13 cellular contexts compared by ENCODE assay signal in the genomic region with DNA sequence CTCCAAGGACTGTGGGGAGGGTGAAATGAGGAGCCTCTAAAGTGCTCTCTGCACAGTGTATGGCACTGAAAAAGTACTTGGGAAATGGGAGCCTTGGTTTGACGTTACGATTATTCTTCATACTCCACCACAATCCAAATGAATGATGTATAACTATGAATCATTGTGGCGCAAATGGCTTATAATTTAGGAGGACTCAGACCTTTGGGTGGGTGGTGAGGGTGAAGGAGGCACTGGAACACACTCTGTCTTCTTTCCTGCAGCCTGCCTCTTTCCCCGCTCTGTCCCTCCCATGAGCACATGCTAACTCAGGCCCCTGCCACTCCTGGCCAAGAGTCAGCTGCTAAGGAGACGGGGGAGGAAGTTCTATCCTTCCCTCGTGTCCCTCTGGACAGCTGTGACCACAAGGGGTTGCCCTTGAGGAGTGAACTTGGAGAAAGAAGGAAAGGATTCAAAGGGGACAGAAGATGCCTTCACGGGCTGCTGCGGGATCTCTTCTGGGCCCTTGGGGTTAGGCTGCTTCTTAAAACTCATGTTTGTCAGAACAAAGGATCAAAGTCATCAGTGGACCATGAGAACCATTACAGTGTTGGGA. TPM values are rescaled to one million over a fixed set of nuclear protein-coding genes. Genes with fewer than 3 reads are reported as not detected.
DNase-seq lines count a peak whose midpoint lies in the region; ATAC-seq, FAIRE-seq and TF ChIP-seq lines count a peak whose summit lies in the region.
"Had no signal": no experiment of that assay in that cellular context is flagged by ENCODE, and none has a peak within 500 bp of the region (broad histone marks: within the 10 kb centered on the region; RNA-seq: fewer than 3 reads in every experiment).

No MANE protein-coding gene starts in this region.

- H3K9me3 Mint-ChIP-seq in CD8-positive, alpha-beta memory T cell, result peaks cover 0 to 2% (median 0%) of the 10 kb centered on the region in 5 donors
- H3K9me3 Mint-ChIP-seq in HFFc6 (no peaks in the 10 kb centered on the region), astrocyte (ENCODE audit: unreplicated experiment) (peaks cover 1% of the 10 kb centered on the region)
- H3K9me3 Mint-ChIP-seq in naive thymus-derived CD4-positive, alpha-beta T cell, result peaks cover 0 to 6% (median 0%) of the 10 kb centered on the region in 11 donors
- H3K9me3 Mint-ChIP-seq: central memory CD8-positive, alpha-beta T cell had no signal

- no peaks in the 10 kb centered on the region for H3K27me3 Mint-ChIP-seq in CD8-positive, alpha-beta memory T cell
- H3K27me3 Mint-ChIP-seq in HFFc6 (ENCODE audit: insufficient read depth), result no peaks in the 10 kb centered on the region
- H3K27me3 Mint-ChIP-seq in astrocyte (ENCODE audit: low read depth, unreplicated experiment), result no peaks in the 10 kb centered on the region
- H3K27me3 Mint-ChIP-seq in naive thymus-derived CD4-positive, alpha-beta T cell, result no peaks in the 10 kb centered on the region
- H3K27me3 Mint-ChIP-seq: central memory CD8-positive, alpha-beta T cell had no signal

- no peak for ATAC-seq in naive thymus-derived CD4-positive, alpha-beta T cell

- H4K20me1 ChIP-seq in astrocyte (ENCODE audit: insufficient read depth, low read length), result no peaks in the 10 kb centered on the region

- H3K4me2 ChIP-seq in astrocyte (ENCODE audit: low read length), result no peak overlapping the region

- no peaks in the 10 kb centered on the region for H3K79me2 ChIP-seq in astrocyte (ENCODE audit: insufficient read depth, low read length)

- H3K27ac ChIP-seq in CD8-positive, alpha-beta memory T cell (ENCODE audit: low read depth, low read length), result no peak overlapping the region
- peak overlapping the region; percentile 12 for H3K27ac ChIP-seq in astrocyte (ENCODE audit: low read depth, low read length)
- no peak overlapping the region for H3K27ac ChIP-seq in naive thymus-derived CD4-positive, alpha-beta T cell (ENCODE audit: low read depth, low read length)
- H3K27ac ChIP-seq in coronary artery, result no peak overlapping the region
- H3K27ac ChIP-seq: tibial artery had no signal

- POLR2A ChIA-PET in CD8-positive, alpha-beta memory T cell (lab: Charles Lee), result no interaction called here
- POLR2A ChIA-PET in naive thymus-derived CD4-positive, alpha-beta T cell (lab: Charles Lee), result interaction anchor here (1.1 to 1.2 kb wide), 2 partner anchors 32 to 183 kb away, joined by 3 to 5 read pairs; no protein-coding TSS in a partner anchor

- H3K4me1 Mint-ChIP-seq in CD8-positive, alpha-beta memory T cell, result peaks cover 18 to 29% (median 21%) of the 10 kb centered on the region in 3 donors
- peaks cover 53% of the 10 kb centered on the region for H3K4me1 Mint-ChIP-seq in HFFc6 (ENCODE audit: low read depth)
- peaks cover 21% of the 10 kb centered on the region for H3K4me1 Mint-ChIP-seq in astrocyte (ENCODE audit: low read depth, unreplicated experiment)
- H3K4me1 Mint-ChIP-seq in naive thymus-derived CD4-positive, alpha-beta T cell, result peaks cover 10 to 37% (median 13%) of the 10 kb centered on the region in 7 donors

- H3K4me3 ChIP-seq in CD8-positive, alpha-beta memory T cell (ENCODE audit: low read length), result no peak overlapping the region
- H3K4me3 ChIP-seq in astrocyte (ENCODE audit: insufficient read depth, low read depth, low read length) (no peak overlapping the region), coronary artery (no peak overlapping the region)
- no peak overlapping the region for H3K4me3 ChIP-seq in naive thymus-derived CD4-positive, alpha-beta T cell (ENCODE audit: low read length)
- H3K4me3 ChIP-seq: lung, tibial artery had no signal

- CTCF ChIA-PET in CD8-positive, alpha-beta memory T cell (lab: Charles Lee), result interaction anchor here (2.1 to 2.3 kb wide), 2 partner anchors 180 to 241 kb away, joined by 9 to 11 read pairs; a partner anchor contains a TSS
- CTCF ChIA-PET in naive thymus-derived CD4-positive, alpha-beta T cell (lab: Charles Lee), result interaction anchor here (1.4 to 1.5 kb wide), 2 partner anchors 10 to 242 kb away, joined by 3 to 4 read pairs; no protein-coding TSS in a partner anchor

- intact Hi-C loops in naive thymus-derived CD4-positive, alpha-beta T cell (cut with micrococcal nuclease), result no loop called here

- H3K4me3 Mint-ChIP-seq in CD8-positive, alpha-beta memory T cell, result no peak overlapping the region
- no peak overlapping the region for H3K4me3 Mint-ChIP-seq in HFFc6
- no peak overlapping the region for H3K4me3 Mint-ChIP-seq in astrocyte (ENCODE audit: unreplicated experiment)
- H3K4me3 Mint-ChIP-seq in naive thymus-derived CD4-positive, alpha-beta T cell, result peak overlapping the region in 1 of 10 donors; percentile 19
- H3K4me3 Mint-ChIP-seq: central memory CD8-positive, alpha-beta T cell had no signal

- no peak for FAIRE-seq in astrocyte (lab: Jason Lieb, UNC)

- H3K36me3 ChIP-seq in CD8-positive, alpha-beta memory T cell (ENCODE audit: insufficient read depth, low read length), result peaks cover 23% of the 10 kb centered on the region
- peaks cover 47% of the 10 kb centered on the region for H3K36me3 ChIP-seq in astrocyte (ENCODE audit: insufficient read depth, low read length)
- peaks cover 9 to 72% (median 12%) of the 10 kb centered on the region in 3 experiments for H3K36me3 ChIP-seq in naive thymus-derived CD4-positive, alpha-beta T cell (ENCODE audit: control insufficient read depth in 2 of 3, insufficient read depth in 3 of 3, low read length in 3 of 3)

- DNase-seq in CD8-positive, alpha-beta memory T cell, result no peak
- DNase-seq in HFFc6 (no peak), astrocyte (ENCODE audit: low read depth) (peak; percentile 58), OCI-M2 (lab: John Stamatoyannopoulos, UW; ENCODE audit: unreplicated experiment) (no peak), coronary artery (ENCODE audit: low spot score) (no peak), dermis blood vessel endothelial cell (no peak), OCI-M1 (lab: John Stamatoyannopoulos, UW) (no peak)
- no peak for DNase-seq in naive thymus-derived CD4-positive, alpha-beta T cell
- DNase-seq: Karpas-422, NCI-H146, tibial artery had no signal

- H3K36me3 Mint-ChIP-seq in CD8-positive, alpha-beta memory T cell, result peaks cover 32 to 83% (median 38%) of the 10 kb centered on the region in 3 donors
- H3K36me3 Mint-ChIP-seq in HFFc6 (ENCODE audit: low read depth) (peaks cover 45% of the 10 kb centered on the region), astrocyte (ENCODE audit: low read depth, unreplicated experiment) (peaks cover 49% of the 10 kb centered on the region)
- H3K36me3 Mint-ChIP-seq in naive thymus-derived CD4-positive, alpha-beta T cell, result peaks cover 29 to 71% (median 53%) of the 10 kb centered on the region in 5 donors

- H3K9ac ChIP-seq in astrocyte (ENCODE audit: low read length), result no peak overlapping the region

- peak overlapping the region in 7 of 8 donors; percentile 12 to 88 (median 61) for H3K27ac Mint-ChIP-seq in CD8-positive, alpha-beta memory T cell
- H3K27ac Mint-ChIP-seq in HFFc6 (peak overlapping the region; percentile 70; the same call in 1 of the 2 replicates), astrocyte (ENCODE audit: unreplicated experiment) (peak overlapping the region; percentile 47)
- H3K27ac Mint-ChIP-seq in naive thymus-derived CD4-positive, alpha-beta T cell, result peak overlapping the region in 5 of 9 donors; percentile 8 to 75 (median 24)

- TF ChIP-seq CTCF in HFFc6 (IDR thresholded peaks at IDR 0.05), result no peak
- no peak for TF ChIP-seq CTCF in astrocyte (IDR thresholded peaks at IDR 0.05; ENCODE audit: insufficient read depth, low read depth, low read length)
- no peak for TF ChIP-seq CTCF in coronary artery (IDR thresholded peaks at IDR 0.05)

- H3K27me3 ChIP-seq in CD8-positive, alpha-beta memory T cell (ENCODE audit: insufficient read depth, low read length, poor library complexity, severe bottlenecking), result no peaks in the 10 kb centered on the region
- H3K27me3 ChIP-seq in astrocyte (ENCODE audit: insufficient read depth, low read length), result no peaks in the 10 kb centered on the region
- H3K27me3 ChIP-seq in naive thymus-derived CD4-positive, alpha-beta T cell (ENCODE audit: control insufficient read depth in 2 of 2, insufficient read depth in 2 of 2, low read length in 2 of 2), result no peaks in the 10 kb centered on the region
- H3K27me3 ChIP-seq: tibial artery had no signal

- peaks cover 18% of the 10 kb centered on the region for H3K4me1 ChIP-seq in CD8-positive, alpha-beta memory T cell (ENCODE audit: insufficient read depth, low read length)
- H3K4me1 ChIP-seq in astrocyte (ENCODE audit: insufficient read depth, low read length), result peaks cover 27% of the 10 kb centered on the region
- peaks cover 12 to 14% of the 10 kb centered on the region in 2 donors for H3K4me1 ChIP-seq in naive thymus-derived CD4-positive, alpha-beta T cell (ENCODE audit: control insufficient read depth in 2 of 2, insufficient read depth in 2 of 2, low read length in 2 of 2)

- H3K9me3 ChIP-seq in CD8-positive, alpha-beta memory T cell (ENCODE audit: low read length), result no peaks in the 10 kb centered on the region
- H3K9me3 ChIP-seq in astrocyte (ENCODE audit: insufficient read depth, low read depth, low read length), result no peaks in the 10 kb centered on the region
- H3K9me3 ChIP-seq in naive thymus-derived CD4-positive, alpha-beta T cell (ENCODE audit: control insufficient read depth in 2 of 3, low read length in 3 of 3), result no peaks in the 10 kb centered on the region
- H3K9me3 ChIP-seq: tibial artery had no signal

- no peak overlapping the region for H2AFZ ChIP-seq in astrocyte (ENCODE audit: low read depth, low read length)

RNA-seq across cellular contexts. Expression of a gene that starts 36.5 kb away (rescaled TPM):
- 10 to 100 TPM; 60.3 to 63.3 TPM for total RNA-seq in CD8-positive, alpha-beta memory T cell
- polyA plus RNA-seq in CD8-positive, alpha-beta memory T cell, result 4.8 TPM
- 10 to 100 TPM; 32.2 to 37.6 (median 34.8) TPM for total RNA-seq in HFFc6 (2021; fragmentation: NEBNext Ultra II Directional; extraction: Animal tissue kit (Norgen Biotek cat#: 25700))
- total RNA-seq in astrocyte, result 42.9 and 45.2 TPM in 2 replicates
- total RNA-seq in naive thymus-derived CD4-positive, alpha-beta T cell, result 10 to 100 TPM; 18.8 to 44.4 (median 21.7) TPM
- 1 to 10 TPM; 2.9 to 5.1 TPM for polyA plus RNA-seq in naive thymus-derived CD4-positive, alpha-beta T cell
- 13.6 and 26.2 TPM in 2 replicates for total RNA-seq in dermis blood vessel endothelial cell

RNA-seq across cellular contexts. Expression of a gene that starts 36.8 kb away (rescaled TPM):
- total RNA-seq in CD8-positive, alpha-beta memory T cell, result 100 to 1,000 TPM; 140 to 155 TPM
- polyA plus RNA-seq in CD8-positive, alpha-beta memory T cell, result 44.1 TPM
- 10 to 100 TPM; 59.5 to 75.4 (median 69.3) TPM for total RNA-seq in HFFc6 (2021; fragmentation: NEBNext Ultra II Directional; extraction: Animal tissue kit (Norgen Biotek cat#: 25700))
- total RNA-seq in astrocyte (61.7 and 74.5 TPM in 2 replicates), dermis blood vessel endothelial cell (82.2 and 93.4 TPM in 2 replicates)
- 100 to 1,000 TPM; 109 to 207 (median 163) TPM for total RNA-seq in naive thymus-derived CD4-positive, alpha-beta T cell
- polyA plus RNA-seq in naive thymus-derived CD4-positive, alpha-beta T cell, result 10 to 100 TPM; 47.5 to 49.5 TPM
